In the genomic region with DNA sequence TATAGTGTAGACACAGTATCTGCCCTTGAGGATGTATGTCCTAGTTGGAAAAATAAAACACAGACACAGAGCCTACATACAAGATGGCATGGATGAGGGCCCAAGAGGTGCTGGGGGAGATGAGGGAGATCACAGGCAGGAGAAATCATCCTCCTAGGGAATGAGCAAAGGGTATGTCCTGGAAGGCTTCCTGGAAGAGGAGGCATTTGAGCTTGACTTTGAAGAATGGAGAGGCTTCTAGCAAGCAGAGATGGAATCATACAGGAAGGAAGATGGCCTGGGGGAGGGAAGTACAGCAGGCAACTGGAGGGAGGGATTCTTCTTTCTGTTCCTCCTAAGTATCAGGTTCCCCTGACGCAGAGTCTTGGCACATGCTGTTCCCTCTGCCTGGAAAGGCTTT, we compare ENCODE assay signal across 34 cellular contexts.
"Had no signal": no experiment of that assay in that cellular context is flagged by ENCODE, and none has a peak within 500 bp of the region (broad histone marks: within the 10 kb centered on the region; RNA-seq: fewer than 3 reads in every experiment).

No MANE protein-coding gene starts in this region.

- ATAC-seq: activated CD8-positive, alpha-beta T cell treated with anti-CD3 and anti-CD28 coated beads for 36 hours; activated T-cell treated with anti-CD3 and anti-CD28 coated beads, Interleukin-2, amount 50 U/mL, for 72 hours; activated T-helper 17 cell treated with anti-CD3 and anti-CD28 coated beads, Interleukin-2, amount 50 U/mL, for 72 hours; Right ventricle myocardium inferior had no signal

- H3K9me3 Mint-ChIP-seq: activated CD4-positive, alpha-beta T cell treated with anti-CD3 and anti-CD28 coated beads, Interleukin-2, amount 10 ng/mL, durations not matched to agents 24 days and 14 days; activated CD8-positive, alpha-beta T cell treated with anti-CD3 and anti-CD28 coated beads for 36 hours; activated naive CD8-positive, alpha-beta T cell treated with anti-CD3 and anti-CD28 coated beads for 36 hours; activated T-helper 17 cell treated with anti-CD3 and anti-CD28 coated beads, Interleukin-2, amount 50 U/mL, for 72 hours; central memory CD8-positive, alpha-beta T cell had no signal

- H3K4me2 ChIP-seq: KMS-11 had no signal

- DNase-seq: activated CD4-positive, alpha-beta T cell treated with anti-CD3 and anti-CD28 coated beads, Interleukin-2, amount 10 ng/mL, durations not matched to agents 24 days and 14 days; activated CD4-positive, alpha-beta T cell treated with anti-CD3 and anti-CD28 coated beads, Interleukin-2, amount 50 U/mL, for 4 hours; activated CD8-positive, alpha-beta T cell treated with anti-CD3 and anti-CD28 coated beads for 36 hours; activated effector memory CD4-positive, alpha-beta T cell treated with anti-CD3 and anti-CD28 coated beads, Interleukin-2, amount 50 U/mL, for 16 hours; activated naive CD4-positive, alpha-beta T cell; activated naive CD4-positive, alpha-beta T cell treated with anti-CD3 and anti-CD28 coated beads, Interleukin-2, amount 50 U/mL, for 16 hours; activated naive CD8-positive, alpha-beta T cell treated with anti-CD3 and anti-CD28 coated beads for 36 hours; activated T-cell treated with anti-CD3 and anti-CD28 coated beads, Interleukin-2, amount 50 U/mL, for 1 hour; activated T-cell treated with anti-CD3 and anti-CD28 coated beads, Interleukin-2, amount 50 U/mL, for 72 hours; amniotic stem cell; aorta; brain microvascular endothelial cell; NCI-H1048; NCI-H1105 treated with DMSO at 0.1 percent for 48 hours; NCI-H1436; NCI-H1694; NCI-H1930; NCI-H2081 treated with DMSO at 0.1 percent for 48 hours; NCI-H345; NCI-H524 treated with DMSO at 0.1 percent for 48 hours; NCI-H748 treated with DMSO at 0.1 percent for 48 hours; NK-92 treated with Interleukin-12 subunit alpha and Interleukin-12 subunit beta, amount 100 ng/mL, for 24 hours; PC-3; Peyer's patch; RPMI8226; SW 1271; T-helper 1 cell; T-helper 2 cell; T-helper 9 cell had no signal

- H3K27me3 Mint-ChIP-seq: activated CD4-positive, alpha-beta T cell treated with anti-CD3 and anti-CD28 coated beads, Interleukin-2, amount 10 ng/mL, durations not matched to agents 24 days and 14 days had no signal

- H3K4me3 Mint-ChIP-seq: activated CD4-positive, alpha-beta T cell treated with anti-CD3 and anti-CD28 coated beads, Interleukin-2, amount 10 ng/mL, durations not matched to agents 24 days and 14 days; activated CD8-positive, alpha-beta T cell treated with anti-CD3 and anti-CD28 coated beads for 36 hours; activated naive CD8-positive, alpha-beta T cell treated with anti-CD3 and anti-CD28 coated beads for 36 hours; activated T-cell treated with anti-CD3 and anti-CD28 coated beads, Interleukin-2, amount 50 U/mL, for 72 hours; activated T-helper 17 cell treated with anti-CD3 and anti-CD28 coated beads, Interleukin-2, amount 50 U/mL, for 72 hours; central memory CD8-positive, alpha-beta T cell had no signal

- H3K27ac ChIP-seq: brain microvascular endothelial cell, cardiac muscle cell, KMS-11, Peyer's patch had no signal

- H3K4me3 ChIP-seq: cardiac muscle cell, Peyer's patch had no signal

- H3K27me3 ChIP-seq: brain microvascular endothelial cell, cardiac muscle cell, Peyer's patch had no signal

- H3K27ac Mint-ChIP-seq: activated CD4-positive, alpha-beta T cell treated with anti-CD3 and anti-CD28 coated beads, Interleukin-2, amount 10 ng/mL, durations not matched to agents 24 days and 14 days; activated CD8-positive, alpha-beta T cell treated with anti-CD3 and anti-CD28 coated beads for 36 hours; activated naive CD8-positive, alpha-beta T cell treated with anti-CD3 and anti-CD28 coated beads for 36 hours; activated T-cell treated with anti-CD3 and anti-CD28 coated beads, Interleukin-2, amount 50 U/mL, for 72 hours; activated T-helper 17 cell treated with anti-CD3 and anti-CD28 coated beads, Interleukin-2, amount 50 U/mL, for 72 hours had no signal

- H3K4me1 ChIP-seq: Peyer's patch had no signal

- H3K36me3 Mint-ChIP-seq: activated naive CD8-positive, alpha-beta T cell treated with anti-CD3 and anti-CD28 coated beads for 36 hours had no signal

- H3K4me1 Mint-ChIP-seq: activated CD4-positive, alpha-beta T cell treated with anti-CD3 and anti-CD28 coated beads, Interleukin-2, amount 10 ng/mL, durations not matched to agents 24 days and 14 days; activated naive CD8-positive, alpha-beta T cell treated with anti-CD3 and anti-CD28 coated beads for 36 hours; activated T-helper 17 cell treated with anti-CD3 and anti-CD28 coated beads, Interleukin-2, amount 50 U/mL, for 72 hours; central memory CD8-positive, alpha-beta T cell had no signal

- H3K9ac ChIP-seq: KMS-11 had no signal
